20 cellular contexts compared by ENCODE assay signal in genomic region chr12:120327593-120327992, GRCh38. TPM values are rescaled to one million over a fixed set of nuclear protein-coding genes. Genes with fewer than 3 reads are reported as not detected.
"Had no signal": no experiment of that assay in that cellular context is flagged by ENCODE, and none has a peak within 500 bp of the region (broad histone marks: within the 10 kb centered on the region; RNA-seq: fewer than 3 reads in every experiment).

Gene PLA2G1B (minus strand): TSS chr12:120327779. CDS start chr12:120327753, 26 bp downstream.

- H3K4me1 ChIP-seq: breast epithelium, foreskin keratinocyte, psoas muscle, uterus had no signal

- DNase-seq: activated CD4-positive, alpha-beta T cell treated with anti-CD3 and anti-CD28 coated beads, Interleukin-2, amount 10 ng/mL, durations not matched to agents 7 days and 5 days; activated CD8-positive, alpha-beta memory T cell treated with anti-CD3 and anti-CD28 coated beads, Interleukin-2, amount 50 U/mL, for 48 hours; activated gamma-delta T cell treated with Interleukin-2 at 50 U/mL for 16 hours; activated T-cell treated with anti-CD3 and anti-CD28 coated beads, Interleukin-2, amount 50 U/mL, for 72 hours; anterior cingulate cortex; cerebellar nuclear complex; effector memory CD4-positive, alpha-beta T cell; foreskin keratinocyte; left colon; naive thymus-derived CD8-positive, alpha-beta T cell; psoas muscle; SW 1271; uterus had no signal

- H3K27ac ChIP-seq: breast epithelium, foreskin keratinocyte, neutrophil, psoas muscle, uterus had no signal

- H3K9me3 Mint-ChIP-seq: activated CD4-positive, alpha-beta T cell treated with anti-CD3 and anti-CD28 coated beads, Interleukin-2, amount 10 ng/mL, durations not matched to agents 7 days and 5 days; activated T-cell treated with anti-CD3 and anti-CD28 coated beads, Interleukin-2, amount 50 U/mL, for 72 hours; dendritic cell treated with granulocyte-macrophage colony-stimulating factor and Interleukin-4, amounts not matched to agents 40 ng/mL and 50 ng/mL, for 4 days; memory B cell; naive thymus-derived CD8-positive, alpha-beta T cell had no signal

- H3K4me3 ChIP-seq: uterus had no signal

- H3K36me3 Mint-ChIP-seq: activated naive CD8-positive, alpha-beta T cell; memory B cell; naive thymus-derived CD8-positive, alpha-beta T cell had no signal

- H3K27me3 Mint-ChIP-seq: activated CD4-positive, alpha-beta T cell treated with anti-CD3 and anti-CD28 coated beads, Interleukin-2, amount 10 ng/mL, durations not matched to agents 7 days and 5 days; activated naive CD8-positive, alpha-beta T cell had no signal

- H3K9me3 ChIP-seq: breast epithelium, neutrophil, psoas muscle, uterus had no signal

- H3K27me3 ChIP-seq: breast epithelium, foreskin keratinocyte, neutrophil, uterus had no signal

- H3K27ac Mint-ChIP-seq: activated CD4-positive, alpha-beta T cell treated with anti-CD3 and anti-CD28 coated beads, Interleukin-2, amount 10 ng/mL, durations not matched to agents 7 days and 5 days; activated naive CD8-positive, alpha-beta T cell; activated T-cell treated with anti-CD3 and anti-CD28 coated beads, Interleukin-2, amount 50 U/mL, for 72 hours; dendritic cell treated with granulocyte-macrophage colony-stimulating factor and Interleukin-4, amounts not matched to agents 40 ng/mL and 50 ng/mL, for 4 days; memory B cell had no signal

- H3K36me3 ChIP-seq: breast epithelium, neutrophil, uterus had no signal

- ATAC-seq: activated T-cell treated with anti-CD3 and anti-CD28 coated beads, Interleukin-2, amount 50 U/mL, for 72 hours; foreskin keratinocyte; left colon; naive thymus-derived CD8-positive, alpha-beta T cell; psoas muscle; sciatic nerve had no signal

RNA-seq across cellular contexts. Expression of gene PLA2G1B, which starts in this region (rescaled TPM):
- total RNA-seq: activated CD4-positive, alpha-beta T cell treated with anti-CD3 and anti-CD28 coated beads, Interleukin-2, amount 10 ng/mL, durations not matched to agents 7 days and 5 days; activated T-cell treated with anti-CD3 and anti-CD28 coated beads, Interleukin-2, amount 50 U/mL, for 72 hours; breast epithelium; foreskin keratinocyte; left colon; naive thymus-derived CD8-positive, alpha-beta T cell; sciatic nerve; T-helper 2 cell treated with Interferon-gamma antibody and Interleukin-4, amounts not matched to agents 100 ng/mL and 5 ng/mL, for 36 hours; uterus had no signal
- polyA plus RNA-seq: foreskin keratinocyte had no signal
